23 cellular contexts compared by ENCODE assay signal in the genomic region with DNA sequence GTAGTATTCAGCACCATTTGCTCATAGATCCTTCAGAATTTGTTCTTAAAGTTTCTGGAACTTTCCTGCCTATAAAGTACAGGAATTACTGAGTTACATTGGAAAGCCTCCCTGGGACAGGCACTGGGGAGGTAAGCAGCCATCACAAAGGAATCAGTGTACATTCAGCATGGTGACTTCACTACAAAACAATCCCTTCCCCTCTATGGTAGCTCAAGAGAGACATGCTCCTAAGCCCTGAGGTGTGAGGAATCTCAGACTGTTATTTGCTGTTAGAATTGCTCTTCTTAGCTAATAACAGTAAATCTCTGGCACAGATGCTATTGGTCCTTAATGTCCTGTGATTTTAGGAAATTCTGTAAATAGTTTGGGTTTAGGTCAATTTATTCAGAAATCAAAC.
"Had no signal": no experiment of that assay in that cellular context is flagged by ENCODE, and none has a peak within 500 bp of the region (broad histone marks: within the 10 kb centered on the region; RNA-seq: fewer than 3 reads in every experiment).

No MANE protein-coding gene starts in this region.

- H3K27me3 Mint-ChIP-seq: activated B cell treated with CpG ODN at 0.5 μM for 24 hours; activated CD4-positive, alpha-beta memory T cell treated with anti-CD3 and anti-CD28 coated beads for 36 hours; activated CD4-positive, alpha-beta T cell treated with anti-CD3 and anti-CD28 coated beads, Interleukin-2, amount 10 ng/mL, durations not matched to agents 7 days and 5 days; activated naive CD4-positive, alpha-beta T cell treated with anti-CD3 and anti-CD28 coated beads, Interleukin-2, amount 10 ng/mL, durations not matched to agents 7 days and 5 days; activated naive CD8-positive, alpha-beta T cell treated with anti-CD3 and anti-CD28 coated beads for 36 hours; activated T-helper 17 cell treated with anti-CD3 and anti-CD28 coated beads, Interleukin-2, amount 50 U/mL, for 72 hours; T-helper 17 cell had no signal

- DNase-seq: activated B cell treated with CpG ODN at 0.5 μM for 24 hours; activated CD4-positive, alpha-beta memory T cell treated with anti-CD3 and anti-CD28 coated beads for 36 hours; activated CD4-positive, alpha-beta T cell treated with anti-CD3 and anti-CD28 coated beads for 1 hour; activated CD4-positive, alpha-beta T cell treated with anti-CD3 and anti-CD28 coated beads, Interleukin-2, amount 10 ng/mL, durations not matched to agents 7 days and 5 days; activated CD8-positive, alpha-beta memory T cell treated with anti-CD3 and anti-CD28 coated beads for 24 hours; activated gamma-delta T cell treated with Interleukin-2 at 50 U/mL for 16 hours; activated naive CD4-positive, alpha-beta T cell treated with anti-CD3 and anti-CD28 coated beads, Interleukin-2, amount 10 ng/mL, durations not matched to agents 7 days and 5 days; activated naive CD8-positive, alpha-beta T cell treated with anti-CD3 and anti-CD28 coated beads for 36 hours; activated T-cell treated with anti-CD3 and anti-CD28 coated beads, Interleukin-2, amount 50 U/mL, for 48 hours; brain microvascular endothelial cell; Karpas-422; NCI-H1105 treated with DMSO at 0.1 percent for 48 hours; NCI-H1436 treated with DMSO at 0.1 percent for 48 hours; NCI-H187; NCI-H2081; NCI-H510A treated with DMSO at 0.1 percent for 48 hours; NCI-H69; PC-9; SHP77 treated with DMSO at 0.1 percent for 48 hours; T-helper 17 cell; T-helper 9 cell had no signal

- H3K4me1 Mint-ChIP-seq: activated B cell treated with CpG ODN at 0.5 μM for 24 hours; activated CD4-positive, alpha-beta T cell treated with anti-CD3 and anti-CD28 coated beads, Interleukin-2, amount 10 ng/mL, durations not matched to agents 7 days and 5 days; activated naive CD4-positive, alpha-beta T cell treated with anti-CD3 and anti-CD28 coated beads, Interleukin-2, amount 10 ng/mL, durations not matched to agents 7 days and 5 days; activated naive CD8-positive, alpha-beta T cell treated with anti-CD3 and anti-CD28 coated beads for 36 hours; activated T-helper 17 cell treated with anti-CD3 and anti-CD28 coated beads, Interleukin-2, amount 50 U/mL, for 72 hours; T-helper 17 cell had no signal

- H3K36me3 ChIP-seq: brain microvascular endothelial cell, cardiac muscle cell had no signal

- H3K27ac ChIP-seq: brain microvascular endothelial cell, cardiac muscle cell, PC-9 had no signal

- H3K27me3 ChIP-seq: brain microvascular endothelial cell, cardiac muscle cell had no signal

- H2AFZ ChIP-seq: PC-9 had no signal

- H3K27ac Mint-ChIP-seq: activated B cell treated with CpG ODN at 0.5 μM for 24 hours; activated CD4-positive, alpha-beta memory T cell treated with anti-CD3 and anti-CD28 coated beads for 36 hours; activated CD4-positive, alpha-beta T cell treated with anti-CD3 and anti-CD28 coated beads, Interleukin-2, amount 10 ng/mL, durations not matched to agents 7 days and 5 days; activated naive CD4-positive, alpha-beta T cell treated with anti-CD3 and anti-CD28 coated beads, Interleukin-2, amount 10 ng/mL, durations not matched to agents 7 days and 5 days; activated naive CD8-positive, alpha-beta T cell treated with anti-CD3 and anti-CD28 coated beads for 36 hours; activated T-helper 17 cell treated with anti-CD3 and anti-CD28 coated beads, Interleukin-2, amount 50 U/mL, for 72 hours; T-helper 17 cell had no signal

- H3K4me2 ChIP-seq: PC-9 had no signal

- H3K4me3 Mint-ChIP-seq: activated B cell treated with CpG ODN at 0.5 μM for 24 hours; activated CD4-positive, alpha-beta memory T cell treated with anti-CD3 and anti-CD28 coated beads for 36 hours; activated CD4-positive, alpha-beta T cell treated with anti-CD3 and anti-CD28 coated beads, Interleukin-2, amount 10 ng/mL, durations not matched to agents 7 days and 5 days; activated naive CD4-positive, alpha-beta T cell treated with anti-CD3 and anti-CD28 coated beads, Interleukin-2, amount 10 ng/mL, durations not matched to agents 7 days and 5 days; activated naive CD8-positive, alpha-beta T cell treated with anti-CD3 and anti-CD28 coated beads for 36 hours; activated T-helper 17 cell treated with anti-CD3 and anti-CD28 coated beads, Interleukin-2, amount 50 U/mL, for 72 hours; T-helper 17 cell had no signal

- ATAC-seq: activated T-helper 17 cell treated with anti-CD3 and anti-CD28 coated beads, Interleukin-2, amount 50 U/mL, for 72 hours; T-helper 17 cell had no signal

- H3K4me3 ChIP-seq: cardiac muscle cell, PC-9 had no signal

- H3K36me3 Mint-ChIP-seq: activated CD4-positive, alpha-beta memory T cell treated with anti-CD3 and anti-CD28 coated beads for 36 hours; activated naive CD4-positive, alpha-beta T cell treated with anti-CD3 and anti-CD28 coated beads, Interleukin-2, amount 10 ng/mL, durations not matched to agents 7 days and 5 days; activated naive CD8-positive, alpha-beta T cell treated with anti-CD3 and anti-CD28 coated beads for 36 hours had no signal
